In genomic region chr1:1079408-1080121, GRCh38 we compare ENCODE assay signal across 8 cellular contexts. TPM values are rescaled to one million over a fixed set of nuclear protein-coding genes. Genes with fewer than 3 reads are reported as not detected.
DNase-seq lines count a peak whose midpoint lies in the region; ATAC-seq and TF ChIP-seq lines count a peak whose summit lies in the region.

No MANE protein-coding gene starts in this region.

- H3K27ac ChIP-seq in Peyer's patch: no peak overlapping the region

- no peaks in the 10 kb centered on the region for H3K9me3 ChIP-seq in Peyer's patch

- no peak for TF ChIP-seq POLR2A in Peyer's patch (IDR thresholded peaks at IDR 0.05)

- no peaks in the 10 kb centered on the region for H3K27me3 ChIP-seq in Peyer's patch

- peak; percentile 40 for ATAC-seq in HG03045 (IDR thresholded peaks at IDR 0.05; ENCODE audit: unreplicated experiment)
- no peak for ATAC-seq in HG03565 (IDR thresholded peaks at IDR 0.05; ENCODE audit: unreplicated experiment)

- TF ChIP-seq CTCF in Peyer's patch (IDR thresholded peaks at IDR 0.05): no peak

- DNase-seq in DMS79 (lab: John Stamatoyannopoulos, UW) (peak; percentile 55), Peyer's patch (peak in 1 of 3 donors; percentile 68), T47D (ENCODE audit: low read depth in 1 of 2, low spot score in 1 of 2) (peak; percentile 42 to 97), iPS-NIHi7 (ENCODE audit: extremely low spot score) (peak; percentile 80), smooth muscle cell of the brain vasculature (ENCODE audit: low read depth, low spot score) (peak; percentile 40), GOT3 (lab: John Stamatoyannopoulos, UW) (no peak)

- peaks cover 0 to 14% (median 9%) of the 10 kb centered on the region in 4 donors for H3K4me1 ChIP-seq in Peyer's patch

- in situ Hi-C loops in T47D (cut with HindIII; ENCODE audit: low pct_unique_long_range_greater_than_20kb, low sequenced_read_pairs): no loop called here

- H3K36me3 ChIP-seq in Peyer's patch: no peaks in the 10 kb centered on the region

- peak overlapping the region; percentile 17 to 29 (median 20) for H3K4me3 ChIP-seq in Peyer's patch

RNA-seq across cellular contexts. Expression of gene RNF223, which starts 5.5 kb away (rescaled TPM):
- 1 to 10 TPM in 1 of 4 donors, not detected in 3; 1.3 TPM for total RNA-seq in Peyer's patch

RNA-seq across cellular contexts. Expression of gene C1orf159, which starts 36.3 kb away (rescaled TPM):
- total RNA-seq in Peyer's patch: 10 to 100 TPM; 14.0 to 32.0 (median 22.7) TPM

RNA-seq across cellular contexts. Expression of gene AGRN, which starts 59.6 kb away (rescaled TPM):
- 100 to 1,000 TPM in 1 of 4 donors, 10 to 100 TPM in 3; 33.0 to 103 (median 41.4) TPM for total RNA-seq in Peyer's patch
